ENCODE assay signal across 15 cellular contexts in genomic region chr5:93658044-93658443, GRCh38.
"Had no signal": no experiment of that assay in that cellular context is flagged by ENCODE, and none has a peak within 500 bp of the region (broad histone marks: within the 10 kb centered on the region; RNA-seq: fewer than 3 reads in every experiment).

No MANE protein-coding gene starts in this region.

- ATAC-seq: left lobe of liver had no signal

- H3K4me3 ChIP-seq: ascending aorta, hepatocyte, neural progenitor cell, skin epidermis, tibial artery, uterus had no signal

- DNase-seq: cortex of kidney; effector CD4-positive, alpha-beta T cell; mammary epithelial cell; naive B cell; stimulated activated CD4-positive, alpha-beta T cell treated with anti-CD3 and anti-CD28 coated beads, Interleukin-15, amount 100 ng/mL, for 24 hours; stimulated activated CD4-positive, alpha-beta T cell treated with anti-CD3 and anti-CD28 coated beads, Interleukin-4, amount 100 ng/mL, for 1 hour; stimulated activated naive CD4-positive, alpha-beta T cell; SW 1271; tibial artery; uterus had no signal
